ENCODE assay signal across 8 cellular contexts in genomic region chr17:19363114-19363438, GRCh38. TPM values are rescaled to one million over a fixed set of nuclear protein-coding genes. Genes with fewer than 3 reads are reported as not detected.
A peak's percentile ranks its signal among the peaks of the same experiment; 100 is the strongest.
DNase-seq lines count a peak whose midpoint lies in the region; TF ChIP-seq lines count a peak whose summit lies in the region.

No MANE protein-coding gene starts in this region.

- TF ChIP-seq CTCF in stomach (IDR thresholded peaks at IDR 0.05), result peak in 1 of 7 experiments; percentile 28

- no peak overlapping the region for H3K9ac ChIP-seq in iPS-18a (ENCODE audit: low read length)

- H3K9me3 Mint-ChIP-seq in T-helper 1 cell treated with Interleukin-12 subunit alpha and Interleukin-12 subunit beta and Interleukin-4 antibody, amounts not matched to agents 30 μg/mL and 1 μg/mL, for 36 hours, result no peaks in the 10 kb centered on the region
- H3K9me3 Mint-ChIP-seq in activated naive CD8-positive, alpha-beta T cell (ENCODE audit: low read depth), result no peaks in the 10 kb centered on the region

- DNase-seq in T-helper 1 cell (no peak), stomach (no peak), superior temporal gyrus (ENCODE audit: extremely low spot score) (no peak)
- DNase-seq in effector CD8-positive, alpha-beta T cell (lab: John Stamatoyannopoulos, UW), result no peak
- DNase-seq in activated effector memory CD4-positive, alpha-beta T cell treated with anti-CD3 and anti-CD28 coated beads, Interleukin-2, amount 50 U/mL, for 16 hours, result no peak

- peaks cover 4% of the 10 kb centered on the region for H3K4me1 ChIP-seq in iPS-18a (ENCODE audit: control insufficient read depth, low read depth, low read length)
- peaks cover 0 to 17% (median 14%) of the 10 kb centered on the region in 4 donors for H3K4me1 ChIP-seq in stomach

- no peaks in the 10 kb centered on the region for H3K36me3 Mint-ChIP-seq in T-helper 1 cell treated with Interleukin-12 subunit alpha and Interleukin-12 subunit beta and Interleukin-4 antibody, amounts not matched to agents 30 μg/mL and 1 μg/mL, for 36 hours (ENCODE audit: low read depth)
- H3K36me3 Mint-ChIP-seq in activated naive CD8-positive, alpha-beta T cell, result peaks cover 6% of the 10 kb centered on the region

- H3K27me3 Mint-ChIP-seq in T-helper 1 cell treated with Interleukin-12 subunit alpha and Interleukin-12 subunit beta and Interleukin-4 antibody, amounts not matched to agents 30 μg/mL and 1 μg/mL, for 36 hours (ENCODE audit: low read depth), result peaks cover 19% of the 10 kb centered on the region
- peaks cover 5% of the 10 kb centered on the region for H3K27me3 Mint-ChIP-seq in activated naive CD8-positive, alpha-beta T cell

- peaks cover 3% of the 10 kb centered on the region for H3K4me1 Mint-ChIP-seq in T-helper 1 cell treated with Interleukin-12 subunit alpha and Interleukin-12 subunit beta and Interleukin-4 antibody, amounts not matched to agents 30 μg/mL and 1 μg/mL, for 36 hours (ENCODE audit: low read depth)
- H3K4me1 Mint-ChIP-seq in activated naive CD8-positive, alpha-beta T cell (ENCODE audit: low read depth), result peaks cover 6% of the 10 kb centered on the region

- no peak for TF ChIP-seq EP300 in stomach (IDR thresholded peaks at IDR 0.05)

- H3K9me3 ChIP-seq in iPS-18a (ENCODE audit: control insufficient read depth, low read depth, low read length), result no peaks in the 10 kb centered on the region
- H3K9me3 ChIP-seq in stomach, result no peaks in the 10 kb centered on the region

- TF ChIP-seq POLR2A in stomach (IDR thresholded peaks at IDR 0.05), result no peak

- H3K27ac ChIP-seq in iPS-18a (ENCODE audit: low read length) (no peak overlapping the region), stomach (peak overlapping the region; percentile 82 to 92 (median 87))

- H3K4me3 ChIP-seq in iPS-18a (ENCODE audit: low read length) (peak overlapping the region; percentile 82), stomach (peak overlapping the region; percentile 76 to 87 (median 76))

- H3K36me3 ChIP-seq in iPS-18a (ENCODE audit: control insufficient read depth, low read depth, low read length) (no peaks in the 10 kb centered on the region), stomach (peaks cover 0 to 9% (median 3%) of the 10 kb centered on the region in 4 donors)

- H3K4me3 Mint-ChIP-seq in T-helper 1 cell treated with Interleukin-12 subunit alpha and Interleukin-12 subunit beta and Interleukin-4 antibody, amounts not matched to agents 30 μg/mL and 1 μg/mL, for 36 hours, result peak overlapping the region; percentile 86
- peak overlapping the region; percentile 86 for H3K4me3 Mint-ChIP-seq in activated naive CD8-positive, alpha-beta T cell

- 23 to 32% (median 28%) methylated on average over 9 to 14 of the region's 14 CpGs for WGBS in stomach, 5 donors

- H3K27ac Mint-ChIP-seq in T-helper 1 cell treated with Interleukin-12 subunit alpha and Interleukin-12 subunit beta and Interleukin-4 antibody, amounts not matched to agents 30 μg/mL and 1 μg/mL, for 36 hours, result peak overlapping the region; percentile 45
- H3K27ac Mint-ChIP-seq in activated naive CD8-positive, alpha-beta T cell, result no peak overlapping the region

- intact Hi-C loops in stomach (cut with DNase I; ENCODE audit: low total_unique reads), result loop anchor here (10.0 kb wide), 1 partner anchor 402 kb away; no protein-coding TSS in a partner anchor

- H3K27me3 ChIP-seq in iPS-18a (ENCODE audit: control insufficient read depth, insufficient read depth, low read length) (no peaks in the 10 kb centered on the region), stomach (no peaks in the 10 kb centered on the region)

RNA-seq across cellular contexts. Expression of gene B9D1, which starts 0.6 kb away (rescaled TPM):
- total RNA-seq in stomach, result 10 to 100 TPM in 3 of 5 donors, not detected in 2; 10.9 to 22.8 (median 21.3) TPM
- polyA plus RNA-seq in stomach, result 10 to 100 TPM; 10.9 to 18.4 (median 15.1) TPM

RNA-seq across cellular contexts. Expression of gene MAPK7, which starts 15.2 kb away (rescaled TPM):
- 100 to 1,000 TPM in 2 of 5 donors, 10 to 100 TPM in 3; 24.0 to 221 (median 40.2) TPM for total RNA-seq in stomach
- 10 to 100 TPM; 10.3 to 13.4 (median 11.3) TPM for polyA plus RNA-seq in stomach

RNA-seq across cellular contexts. Expression of gene MFAP4, which starts 23.9 kb away (rescaled TPM):
- total RNA-seq in stomach, result 100 to 1,000 TPM in 2 of 5 donors, 10 to 100 TPM in 3; 29.3 to 125 (median 80.5) TPM
- polyA plus RNA-seq in stomach, result 10 to 100 TPM; 44.0 to 56.4 (median 47.7) TPM

RNA-seq across cellular contexts. Expression of gene RNF112, which starts 48.0 kb away (rescaled TPM):
- 1 to 10 TPM in 2 of 5 donors, under 1 TPM in 1, not detected in 2; 0.45 to 4.4 (median 1.7) TPM for total RNA-seq in stomach
- 1 to 10 TPM; 2.1 to 5.0 (median 2.2) TPM for polyA plus RNA-seq in stomach
